3 cellular contexts compared by ENCODE assay signal in genomic region chr19:5693195-5694166, GRCh38.
TF ChIP-seq lines count a peak whose summit lies in the region.

No MANE protein-coding gene starts in this region.

TF ChIP-seq in SK-N-SH, 30 proteins besides CTCF, POLR2A, EP300 and RAD21:
- TF ChIP-seq SIN3A (IDR thresholded peaks at IDR 0.05; ENCODE audit: borderline replicate concordance, low read depth, low read length) (no peak), TCF12 (IDR thresholded peaks at IDR 0.05) (no peak), TAF1 (IDR thresholded peaks at IDR 0.05; ENCODE audit: borderline replicate concordance, low read depth, low read length) (no peak), EZH2phosphoT487 (IDR thresholded peaks at IDR 0.05; ENCODE audit: borderline replicate concordance, low read depth) (no peak), ZBTB33 (IDR thresholded peaks at IDR 0.05; ENCODE audit: borderline replicate concordance, low read depth) (no peak), MEF2A (IDR thresholded peaks at IDR 0.05; ENCODE audit: borderline replicate concordance, low read depth) (no peak), RCOR1 (IDR thresholded peaks at IDR 0.05; ENCODE audit: low read length) (no peak), RFX5 (IDR thresholded peaks at IDR 0.05; ENCODE audit: low read length) (no peak), FOSL2 (IDR thresholded peaks at IDR 0.05; ENCODE audit: borderline replicate concordance, low read depth) (no peak), FOXM1 (IDR thresholded peaks at IDR 0.05; ENCODE audit: low read depth) (no peak)

TF ChIP-seq in SK-N-SH treated with all-trans-retinoic acid at 6 μM for 48 hours, 23 proteins besides CTCF, POLR2A, EP300 and RAD21 (continues in another document):
- TF ChIP-seq CSDC2 (CRISPR knock-in tag; IDR thresholded peaks at IDR 0.05) (no peak), ZNF8 (CRISPR knock-in tag; IDR thresholded peaks at IDR 0.05) (no peak), PATZ1 (CRISPR knock-in tag; IDR thresholded peaks at IDR 0.05; ENCODE audit: borderline replicate concordance) (no peak), POU6F1 (CRISPR knock-in tag; IDR thresholded peaks at IDR 0.05; ENCODE audit: borderline replicate concordance, low read depth) (no peak), ZFP30 (CRISPR knock-in tag; IDR thresholded peaks at IDR 0.05) (no peak), GLIS3 (CRISPR knock-in tag; IDR thresholded peaks at IDR 0.05) (no peak), CREB5 (CRISPR knock-in tag; IDR thresholded peaks at IDR 0.05; ENCODE audit: low read depth) (no peak), RARB (CRISPR knock-in tag; IDR thresholded peaks at IDR 0.05) (no peak), ESRRG (CRISPR knock-in tag; IDR thresholded peaks at IDR 0.05) (no peak), TOX (CRISPR knock-in tag; IDR thresholded peaks at IDR 0.05; ENCODE audit: borderline replicate concordance) (no peak), ZNF70 (CRISPR knock-in tag; IDR thresholded peaks at IDR 0.05) (no peak), SNAI2 (CRISPR knock-in tag; IDR thresholded peaks at IDR 0.05) (no peak), TCF4 (CRISPR knock-in tag; IDR thresholded peaks at IDR 0.05; ENCODE audit: borderline replicate concordance) (no peak), TSHZ2 (CRISPR knock-in tag; IDR thresholded peaks at IDR 0.05) (no peak), BACH2 (CRISPR knock-in tag; IDR thresholded peaks at IDR 0.05; ENCODE audit: borderline replicate concordance) (no peak), ARNTL (CRISPR knock-in tag; IDR thresholded peaks at IDR 0.05; ENCODE audit: borderline replicate concordance, low read depth) (no peak), ZC3H10 (CRISPR knock-in tag; IDR thresholded peaks at IDR 0.05) (no peak), ZFP3 (CRISPR knock-in tag; IDR thresholded peaks at IDR 0.05) (no peak)

TF ChIP-seq in IMR-90, 13 proteins besides CTCF, POLR2A, EP300 and RAD21:
- TF ChIP-seq CEBPB (IDR thresholded peaks at IDR 0.05; ENCODE audit: low read depth, low read length) (no peak), ELK1 (IDR thresholded peaks at IDR 0.05; ENCODE audit: borderline replicate concordance, low read depth, low read length) (no peak), RFX5 (IDR thresholded peaks at IDR 0.05; ENCODE audit: low read depth, low read length) (no peak)
